Comparison of ENCODE assay signal across 8 cellular contexts in genomic region chr3:150412599-150413069, GRCh38. TPM values are rescaled to one million over a fixed set of nuclear protein-coding genes. Genes with fewer than 3 reads are reported as not detected.
DNase-seq lines count a peak whose midpoint lies in the region; ATAC-seq and TF ChIP-seq lines count a peak whose summit lies in the region.

No MANE protein-coding gene starts in this region.

- H3K27ac Mint-ChIP-seq in brain: peak overlapping the region in 4 of 5 experiments; percentile 36 to 93 (median 63)

- peak in 1 of 2 donors; percentile 21 for TF ChIP-seq RAD21 in liver (IDR thresholded peaks at IDR 0.05)

- H3K36me3 ChIP-seq in cardiac muscle cell (no peaks in the 10 kb centered on the region), liver (ENCODE audit: control insufficient read depth in 4 of 4, insufficient read depth in 3 of 4, low read depth in 1 of 4, low read length in 3 of 4) (peaks cover 0 to 2% (median 0%) of the 10 kb centered on the region in 4 donors), tibial artery (no peaks in the 10 kb centered on the region)

- ATAC-seq in left ventricle myocardium superior: no peak
- ATAC-seq in HG03378 (IDR thresholded peaks at IDR 0.05; ENCODE audit: unreplicated experiment): no peak

- H3K27me3 ChIP-seq in cardiac muscle cell (no peaks in the 10 kb centered on the region), liver (ENCODE audit: control insufficient read depth in 4 of 4, insufficient read depth in 4 of 4, low read length in 3 of 4) (no peaks in the 10 kb centered on the region), tibial artery (no peaks in the 10 kb centered on the region)

- peaks cover 37% of the 10 kb centered on the region for H3K36me3 Mint-ChIP-seq in brain

- no peaks in the 10 kb centered on the region for H3K9me3 ChIP-seq in cardiac muscle cell (ENCODE audit: low read depth)
- no peaks in the 10 kb centered on the region for H3K9me3 ChIP-seq in liver (ENCODE audit: control insufficient read depth in 4 of 4, low read length in 3 of 4)
- no peaks in the 10 kb centered on the region for H3K9me3 ChIP-seq in tibial artery

- peaks cover 26% of the 10 kb centered on the region for H3K27me3 Mint-ChIP-seq in brain

- DNase-seq in cardiac muscle cell (ENCODE audit: low read depth in 1 of 2, low spot score in 1 of 2) (peak; percentile 25 to 81), left ventricle myocardium superior (no peak), NCI-H69 (lab: John Stamatoyannopoulos, UW) (peak; percentile 47), tibial artery (no peak), NCI-H2196 (lab: John Stamatoyannopoulos, UW; ENCODE audit: unreplicated experiment) (no peak)

- TF ChIP-seq CTCF in cardiac muscle cell (IDR thresholded peaks at IDR 0.05; ENCODE audit: low read depth, low read length) (no peak), brain (conservative IDR thresholded peaks at IDR 0.05) (no peak), liver (IDR thresholded peaks at IDR 0.05; ENCODE audit: low read depth, low read length, missing input control) (no peak), tibial artery (IDR thresholded peaks at IDR 0.05) (no peak)

- H3K4me3 ChIP-seq in cardiac muscle cell (peak overlapping the region; percentile 62), liver (ENCODE audit: low read depth in 1 of 3, low read length in 3 of 3) (peak overlapping the region; percentile 85 to 96 (median 92)), tibial artery (peak overlapping the region; percentile 90 to 93)

- H3K4me1 ChIP-seq in cardiac muscle cell (ENCODE audit: low read depth) (peaks cover 31% of the 10 kb centered on the region), liver (ENCODE audit: control insufficient read depth in 4 of 4, insufficient read depth in 4 of 4, low read length in 3 of 4) (peaks cover 4 to 31% (median 18%) of the 10 kb centered on the region in 4 donors), tibial artery (peaks cover 0 to 49% (median 14%) of the 10 kb centered on the region in 4 donors)

- H3K9ac ChIP-seq in liver (ENCODE audit: low read depth in 1 of 2, low read length in 2 of 2): peak overlapping the region; percentile 75 to 99

- peak overlapping the region; percentile 85 to 95 (median 88) for H3K4me3 Mint-ChIP-seq in brain

- 5% methylated on average over 4 of the region's 4 CpGs for WGBS in liver

- H3K4me1 Mint-ChIP-seq in brain: peaks cover 44% of the 10 kb centered on the region

- peaks cover 0 to 3% (median 0%) of the 10 kb centered on the region in 5 experiments for H3K9me3 Mint-ChIP-seq in brain

- intact Hi-C loops in left ventricle myocardium superior (cut with micrococcal nuclease) (loop anchor here (10.0 kb wide), 1 partner anchor 72 kb away; no protein-coding TSS in a partner anchor), tibial artery (cut with DNase I; ENCODE audit: low total_unique reads) (loop anchor here (5.0 kb wide), 1 partner anchor 185 kb away; no protein-coding TSS in a partner anchor)

- H3K27ac ChIP-seq in cardiac muscle cell: no peak overlapping the region
- peak overlapping the region in 1 of 2 donors; percentile 15 for H3K27ac ChIP-seq in liver (ENCODE audit: low read depth in 1 of 2, low read length in 2 of 2)
- peak overlapping the region in 1 of 2 donors; percentile 31 for H3K27ac ChIP-seq in tibial artery

TF ChIP-seq in liver, 16 proteins besides CTCF, POLR2A, EP300 and RAD21:
- no peak for TF ChIP-seq RXRA (IDR thresholded peaks at IDR 0.05)
- TF ChIP-seq ZBTB33 (IDR thresholded peaks at IDR 0.05): no peak
- no peak for TF ChIP-seq ATF3 (IDR thresholded peaks at IDR 0.05)
- peak; percentile 53 for TF ChIP-seq FOXA2 (IDR thresholded peaks at IDR 0.05)
- no peak for TF ChIP-seq NR2F2 (IDR thresholded peaks at IDR 0.05)
- no peak for TF ChIP-seq SP1 (IDR thresholded peaks at IDR 0.05)
- TF ChIP-seq YY1 (IDR thresholded peaks at IDR 0.05): no peak
- TF ChIP-seq REST (IDR thresholded peaks at IDR 0.05): no peak
- no peak for TF ChIP-seq TAF1 (conservative IDR thresholded peaks at IDR 0.05)
- peak in 1 of 2 donors; percentile 34 for TF ChIP-seq JUND (IDR thresholded peaks at IDR 0.05)
- no peak for TF ChIP-seq FOXA1 (IDR thresholded peaks at IDR 0.05)
TF ChIP-seq in liver: peak in this region for 2.

RNA-seq across cellular contexts. Expression of gene TSC22D2, which starts 4.5 kb away (rescaled TPM):
- 12.8 and 25.6 TPM in 2 replicates for total RNA-seq in cardiac muscle cell
- polyA plus RNA-seq in cardiac muscle cell: 22.6 and 29.1 TPM in 2 replicates
- total RNA-seq in left ventricle myocardium superior: 22.7 TPM
- 4.4 TPM for polyA plus RNA-seq in brain (ENCODE audit: insufficient read depth, low read depth, low replicate concordance)
- 1 to 10 TPM; 9.5 to 9.6 TPM for total RNA-seq in liver
- polyA plus RNA-seq in liver: 1 to 10 TPM; 4.0 to 6.2 TPM

Comparison
In these comparisons a context has a peak if more than half of its experiments do, and no peak if none do; other contexts are left out.
1. DNase-seq: peak in cardiac muscle cell (2 of 2) and NCI-H69 (single experiment); none in left ventricle myocardium superior (single experiment), tibial artery (0 of 2) and NCI-H2196 (single experiment).
2. Peak in every context shown above with its lines, with median percentiles within 50 percentile points of each other: H3K4me3 ChIP-seq.